1 cellular context compared by ENCODE assay signal in genomic region chr17:77394540-77395295, GRCh38.
A peak's percentile ranks its signal among the peaks of the same experiment; 100 is the strongest.
TF ChIP-seq lines count a peak whose summit lies in the region.

No MANE protein-coding gene starts in this region.

TF ChIP-seq in HepG2, 621 proteins besides CTCF, POLR2A, EP300 and RAD21 (continued from another document and continues in another):
- TF ChIP-seq MED1 (CRISPR knock-in tag; IDR thresholded peaks at IDR 0.05): peak; percentile 90
- TF ChIP-seq ZNF703 (CRISPR knock-in tag; IDR thresholded peaks at IDR 0.05; ENCODE audit: borderline replicate concordance): no peak
- no peak for TF ChIP-seq GPBP1L1 (CRISPR knock-in tag; IDR thresholded peaks at IDR 0.05)
- 0 out of 2 replicates have a peak, but pooled peaks have one; percentile 7 for TF ChIP-seq YEATS2 (CRISPR knock-in tag; IDR thresholded peaks at IDR 0.05; ENCODE audit: borderline replicate concordance)
- TF ChIP-seq ZNF207 (IDR thresholded peaks at IDR 0.05; ENCODE audit: borderline replicate concordance): no peak
- TF ChIP-seq PCBP1 (IDR thresholded peaks at IDR 0.05; ENCODE audit: borderline replicate concordance, low read depth, low read length): no peak
- peak; percentile 81; the same call in 1 of the 2 replicates for TF ChIP-seq HOXA3 (CRISPR knock-in tag; IDR thresholded peaks at IDR 0.05)
- TF ChIP-seq RFX1 (IDR thresholded peaks at IDR 0.05): no peak
- TF ChIP-seq IRF2 (CRISPR knock-in tag; IDR thresholded peaks at IDR 0.05): peak; percentile 89
- TF ChIP-seq IRF9 (CRISPR knock-in tag; IDR thresholded peaks at IDR 0.05; ENCODE audit: borderline replicate concordance): no peak; the same call in none of the 2 replicates
- peak; percentile 33; the same call in 1 of the 2 replicates for TF ChIP-seq ZNF792 (CRISPR knock-in tag; IDR thresholded peaks at IDR 0.05)
- TF ChIP-seq ZNF143 (CRISPR knock-in tag; IDR thresholded peaks at IDR 0.05): 0 out of 2 replicates have a peak, but pooled peaks have one; percentile 15
- TF ChIP-seq ZNF773 (CRISPR knock-in tag; IDR thresholded peaks at IDR 0.05; ENCODE audit: borderline replicate concordance): no peak
- TF ChIP-seq ARID2 (CRISPR knock-in tag; IDR thresholded peaks at IDR 0.05; ENCODE audit: borderline replicate concordance): 0 out of 2 replicates have a peak, but pooled peaks have one; percentile 51
- no peak for TF ChIP-seq IRF1 (CRISPR knock-in tag; IDR thresholded peaks at IDR 0.05; ENCODE audit: low read depth)
- TF ChIP-seq CENPX (CRISPR knock-in tag; IDR thresholded peaks at IDR 0.05): no peak
- TF ChIP-seq SMC3 (IDR thresholded peaks at IDR 0.05; ENCODE audit: low read length): peak; percentile 35; the same call in 1 of the 2 replicates
- no peak for TF ChIP-seq ZNF343 (CRISPR knock-in tag; IDR thresholded peaks at IDR 0.05)
- no peak for TF ChIP-seq IRX3 (CRISPR knock-in tag; IDR thresholded peaks at IDR 0.05; ENCODE audit: borderline replicate concordance, low read depth)
- TF ChIP-seq KAT8 (CRISPR knock-in tag; IDR thresholded peaks at IDR 0.05): peak; percentile 73
- TF ChIP-seq SRY (CRISPR knock-in tag; IDR thresholded peaks at IDR 0.05): no peak; the same call in 1 of the 2 replicates
- no peak; the same call in 1 of the 2 replicates for TF ChIP-seq KDM3A (CRISPR knock-in tag; IDR thresholded peaks at IDR 0.05; ENCODE audit: low read depth)
- TF ChIP-seq LCORL (IDR thresholded peaks at IDR 0.05): no peak
- peak; percentile 97 for TF ChIP-seq LCORL (CRISPR knock-in tag; IDR thresholded peaks at IDR 0.05)
- no peak for TF ChIP-seq ZBTB14 (CRISPR knock-in tag; IDR thresholded peaks at IDR 0.05)
- 0 out of 2 replicates have a peak, but pooled peaks have one; percentile 74 for TF ChIP-seq ZFP1 (CRISPR knock-in tag; IDR thresholded peaks at IDR 0.05)
- no peak; the same call in 1 of the 2 replicates for TF ChIP-seq MIXL1 (CRISPR knock-in tag; IDR thresholded peaks at IDR 0.05)
- peak; percentile 24; the same call in 1 of the 2 replicates for TF ChIP-seq TFE3 (CRISPR knock-in tag; IDR thresholded peaks at IDR 0.05)
- no peak for TF ChIP-seq ZNF577 (CRISPR knock-in tag; IDR thresholded peaks at IDR 0.05; ENCODE audit: borderline replicate concordance, low read depth)
- TF ChIP-seq ZNF296 (CRISPR knock-in tag; conservative IDR thresholded peaks at IDR 0.05): no peak
- peak; percentile 88 for TF ChIP-seq TARDBP (CRISPR knock-in tag; IDR thresholded peaks at IDR 0.05)
- no peak for TF ChIP-seq FOSL1 (CRISPR knock-in tag; IDR thresholded peaks at IDR 0.05; ENCODE audit: borderline replicate concordance)
- 0 out of 2 replicates have a peak, but pooled peaks have one; percentile 45 for TF ChIP-seq KMT2B (CRISPR knock-in tag; IDR thresholded peaks at IDR 0.05)
- peak; percentile 78 for TF ChIP-seq SIX1 (CRISPR knock-in tag; IDR thresholded peaks at IDR 0.05; ENCODE audit: borderline replicate concordance)
- TF ChIP-seq ZNF557 (CRISPR knock-in tag; IDR thresholded peaks at IDR 0.05): no peak
- no peak for TF ChIP-seq TEAD2 (CRISPR knock-in tag; IDR thresholded peaks at IDR 0.05)
- peak; percentile 31 for TF ChIP-seq CBX1 (IDR thresholded peaks at IDR 0.05; ENCODE audit: low read depth)
- TF ChIP-seq ZNF350 (CRISPR knock-in tag; IDR thresholded peaks at IDR 0.05; ENCODE audit: borderline replicate concordance, low read depth): peak; percentile 76; the same call in 1 of the 2 replicates
- no peak for TF ChIP-seq NPAS2 (CRISPR knock-in tag; IDR thresholded peaks at IDR 0.05; ENCODE audit: borderline replicate concordance)
- no peak for TF ChIP-seq ZSCAN30 (CRISPR knock-in tag; IDR thresholded peaks at IDR 0.05)
- no peak for TF ChIP-seq ZBTB44 (CRISPR knock-in tag; IDR thresholded peaks at IDR 0.05)
- peak; percentile 47 for TF ChIP-seq ZNF605 (CRISPR knock-in tag; IDR thresholded peaks at IDR 0.05)
- no peak for TF ChIP-seq ZNF256 (CRISPR knock-in tag; conservative IDR thresholded peaks at IDR 0.05)
- TF ChIP-seq CHD4 (IDR thresholded peaks at IDR 0.05; ENCODE audit: borderline replicate concordance, low read length): no peak
- peak; percentile 90; the same call in 1 of the 2 replicates for TF ChIP-seq ZBTB38 (CRISPR knock-in tag; IDR thresholded peaks at IDR 0.05)
- peak; percentile 77; the same call in 1 of the 2 replicates for TF ChIP-seq ZNF746 (CRISPR knock-in tag; IDR thresholded peaks at IDR 0.05)
- TF ChIP-seq CEBPB (IDR thresholded peaks at IDR 0.05; ENCODE audit: borderline replicate concordance, low read depth, low read length): no peak
- TF ChIP-seq HMG20A (CRISPR knock-in tag; IDR thresholded peaks at IDR 0.05; ENCODE audit: borderline replicate concordance): peak; percentile 87; the same call in 1 of the 2 replicates
- TF ChIP-seq ZNF75D (CRISPR knock-in tag; IDR thresholded peaks at IDR 0.05; ENCODE audit: borderline replicate concordance): no peak
- peak; percentile 84; the same call in 1 of the 2 replicates for TF ChIP-seq ZNF609 (CRISPR knock-in tag; IDR thresholded peaks at IDR 0.05; ENCODE audit: borderline replicate concordance)
- TF ChIP-seq FOXJ3 (CRISPR knock-in tag; IDR thresholded peaks at IDR 0.05; ENCODE audit: borderline replicate concordance): no peak
- 0 out of 2 replicates have a peak, but pooled peaks have one; percentile 65 for TF ChIP-seq NFKBIZ (CRISPR knock-in tag; IDR thresholded peaks at IDR 0.05)
- peak; percentile 84 for TF ChIP-seq ESRRA (CRISPR knock-in tag; IDR thresholded peaks at IDR 0.05; ENCODE audit: low read depth)
- TF ChIP-seq ARNT2 (CRISPR knock-in tag; IDR thresholded peaks at IDR 0.05; ENCODE audit: low read depth): no peak
- no peak for TF ChIP-seq ZNF569 (CRISPR knock-in tag; IDR thresholded peaks at IDR 0.05; ENCODE audit: borderline replicate concordance)
- TF ChIP-seq NFE2 (CRISPR knock-in tag; IDR thresholded peaks at IDR 0.05): no peak
- peak; percentile 83 for TF ChIP-seq FOXA3 (CRISPR knock-in tag; IDR thresholded peaks at IDR 0.05)
- TF ChIP-seq ZNF431 (CRISPR knock-in tag; IDR thresholded peaks at IDR 0.05; ENCODE audit: borderline replicate concordance, low read depth): no peak
- TF ChIP-seq ZBTB26 (CRISPR knock-in tag; IDR thresholded peaks at IDR 0.05; ENCODE audit: borderline replicate concordance): peak; percentile 72
- TF ChIP-seq ZNF619 (CRISPR knock-in tag; IDR thresholded peaks at IDR 0.05): peak; percentile 81; the same call in 1 of the 2 replicates
- TF ChIP-seq SKI (IDR thresholded peaks at IDR 0.05; ENCODE audit: partially characterized antibody): peak; percentile 71
- TF ChIP-seq RAD51 (IDR thresholded peaks at IDR 0.05; ENCODE audit: borderline replicate concordance): no peak
